Comparison of ENCODE assay signal across 17 cellular contexts in genomic region chr4:8702516-8703400, GRCh38.
DNase-seq lines count a peak whose midpoint lies in the region; ATAC-seq and TF ChIP-seq lines count a peak whose summit lies in the region.
"Had no signal": no experiment of that assay in that cellular context is flagged by ENCODE, and none has a peak within 500 bp of the region (broad histone marks: within the 10 kb centered on the region; RNA-seq: fewer than 3 reads in every experiment).

No MANE protein-coding gene starts in this region.

- H3K4me3 Mint-ChIP-seq in osteocyte (ENCODE audit: unreplicated experiment): no peak overlapping the region
- no peak overlapping the region for H3K4me3 Mint-ChIP-seq in type B pancreatic cell
- H3K4me3 Mint-ChIP-seq: HFFc6 had no signal

- H3K36me3 Mint-ChIP-seq in osteocyte (ENCODE audit: unreplicated experiment) (no peaks in the 10 kb centered on the region), type B pancreatic cell (no peaks in the 10 kb centered on the region)

- TF ChIP-seq CTCF in osteocyte (IDR thresholded peaks at IDR 0.05): no peak
- TF ChIP-seq CTCF in type B pancreatic cell (conservative IDR thresholded peaks at IDR 0.05): no peak

- WGBS in right cardiac atrium: 70% methylated on average over 15 of the region's 15 CpGs

- no peak for ATAC-seq in Right ventricle myocardium inferior
- ATAC-seq in right cardiac atrium: no peak
- no peak for ATAC-seq in GM19351 (IDR thresholded peaks at IDR 0.05; ENCODE audit: unreplicated experiment)

- H3K27me3 Mint-ChIP-seq in osteocyte (ENCODE audit: unreplicated experiment): peaks cover 38% of the 10 kb centered on the region
- peaks cover 45% of the 10 kb centered on the region for H3K27me3 Mint-ChIP-seq in type B pancreatic cell

- H3K27ac Mint-ChIP-seq in osteocyte (ENCODE audit: unreplicated experiment) (no peak overlapping the region), type B pancreatic cell (no peak overlapping the region)
- H3K27ac Mint-ChIP-seq: HFFc6 had no signal

- no peak overlapping the region for H3K27ac ChIP-seq in right cardiac atrium (ENCODE audit: low read length)
- H3K27ac ChIP-seq: BLaER1 treated with 17β-estradiol and CSF1 and Interleukin-3, amounts not matched to agents 10 nM and 100 nM; KMS-11 had no signal

- no peaks in the 10 kb centered on the region for H3K4me1 ChIP-seq in right cardiac atrium (ENCODE audit: control insufficient read depth, insufficient read depth, low read length)

- no peaks in the 10 kb centered on the region for H3K9me3 ChIP-seq in right cardiac atrium (ENCODE audit: control insufficient read depth, low read length)

- no peaks in the 10 kb centered on the region for H3K4me1 Mint-ChIP-seq in osteocyte (ENCODE audit: unreplicated experiment)
- H3K4me1 Mint-ChIP-seq in type B pancreatic cell (ENCODE audit: unreplicated experiment): peaks cover 26% of the 10 kb centered on the region

- intact Hi-C loops in Right ventricle myocardium inferior (cut with DNase I): no loop called here
- intact Hi-C loops in right cardiac atrium (cut with DNase I): no loop called here

- DNase-seq in Right ventricle myocardium inferior (ENCODE audit: missing footprints): peak; percentile 39
- DNase-seq in right cardiac atrium: no peak
- peak; percentile 41 for DNase-seq in ecto neural progenitor cell (ENCODE audit: low spot score)
- DNase-seq in osteocyte (ENCODE audit: extremely low spot score, unreplicated experiment): peak; percentile 70
- peak; percentile 53 for DNase-seq in type B pancreatic cell (ENCODE audit: extremely low spot score, unreplicated experiment)
- no peak for DNase-seq in 8988T
- no peak for DNase-seq in activated gamma-delta T cell treated with Interleukin-2 at 50 U/mL for 16 hours
- DNase-seq: HFFc6, MV-4-11, NCI-H1694 treated with DMSO at 0.1 percent for 48 hours, NCI-H2107, NCI-H510A treated with DMSO at 0.1 percent for 48 hours, NCI-H774, SHP77 treated with DMSO at 0.1 percent for 48 hours had no signal

- no peaks in the 10 kb centered on the region for H3K27me3 ChIP-seq in right cardiac atrium (ENCODE audit: control insufficient read depth, insufficient read depth)
- H3K27me3 ChIP-seq: BLaER1 treated with 17β-estradiol and CSF1 and Interleukin-3, amounts not matched to agents 10 nM and 100 nM had no signal

- no peak overlapping the region for H3K4me3 ChIP-seq in right cardiac atrium (ENCODE audit: low read length)
- H3K4me3 ChIP-seq: BLaER1 treated with 17β-estradiol and CSF1 and Interleukin-3, amounts not matched to agents 10 nM and 100 nM had no signal

- H3K9me3 Mint-ChIP-seq in osteocyte (ENCODE audit: unreplicated experiment): no peaks in the 10 kb centered on the region
- no peaks in the 10 kb centered on the region for H3K9me3 Mint-ChIP-seq in type B pancreatic cell
- H3K9me3 Mint-ChIP-seq: HFFc6 had no signal

Comparison
In these comparisons a context has a peak if more than half of its experiments do, and no peak if none do; other contexts are left out.
1. DNase-seq: peak in Right ventricle myocardium inferior (single experiment), ecto neural progenitor cell (single experiment), osteocyte (single experiment) and type B pancreatic cell (single experiment); none in right cardiac atrium (0 of 3), 8988T (single experiment) and activated gamma-delta T cell treated with Interleukin-2 at 50 U/mL for 16 hours (single experiment).